ENCODE assay signal across 31 cellular contexts in genomic region chr18:26734760-26735159, GRCh38.
"Had no signal": no experiment of that assay in that cellular context is flagged by ENCODE, and none has a peak within 500 bp of the region (broad histone marks: within the 10 kb centered on the region; RNA-seq: fewer than 3 reads in every experiment).

No MANE protein-coding gene starts in this region.

- ATAC-seq: activated CD4-positive, CD25-positive, alpha-beta regulatory T cell treated with anti-CD3 and anti-CD28 coated beads, Interleukin-2, amount 50 U/mL, for 24 hours; activated CD8-positive, alpha-beta T cell treated with anti-CD3 and anti-CD28 coated beads for 36 hours; activated T-cell treated with anti-CD3 and anti-CD28 coated beads, Interleukin-2, amount 50 U/mL, for 4 hours; activated T-helper 17 cell treated with anti-CD3 and anti-CD28 coated beads, Interleukin-2, amount 50 U/mL, for 72 hours; body of pancreas; esophagus mucosa; gastroesophageal sphincter; T-cell had no signal

- H3K9me3 ChIP-seq: body of pancreas, colonic mucosa, gastroesophageal sphincter had no signal

- H3K27me3 Mint-ChIP-seq: activated CD8-positive, alpha-beta T cell treated with anti-CD3 and anti-CD28 coated beads for 36 hours; activated naive CD8-positive, alpha-beta T cell; activated T-helper 17 cell treated with anti-CD3 and anti-CD28 coated beads, Interleukin-2, amount 50 U/mL, for 72 hours; T-cell had no signal

- H3K4me1 ChIP-seq: body of pancreas, colonic mucosa, gastroesophageal sphincter had no signal

- H3K27me3 ChIP-seq: body of pancreas, cardiac muscle cell, colonic mucosa, gastroesophageal sphincter had no signal

- H3K4me3 ChIP-seq: body of pancreas, cardiac muscle cell, colonic mucosa, gastroesophageal sphincter had no signal

- H3K36me3 ChIP-seq: cardiac muscle cell, colonic mucosa, gastroesophageal sphincter, WERI-Rb-1 had no signal

- H3K4me3 Mint-ChIP-seq: activated B cell treated with CpG ODN at 0.5 μM for 24 hours; activated CD8-positive, alpha-beta T cell treated with anti-CD3 and anti-CD28 coated beads for 36 hours; activated naive CD8-positive, alpha-beta T cell; activated T-cell treated with anti-CD3 and anti-CD28 coated beads, Interleukin-2, amount 50 U/mL, for 4 hours; activated T-helper 17 cell treated with anti-CD3 and anti-CD28 coated beads, Interleukin-2, amount 50 U/mL, for 72 hours; endodermal cell; T-cell; T-helper 1 cell treated with Interleukin-12 subunit alpha and Interleukin-12 subunit beta and Interleukin-4 antibody, amounts not matched to agents 30 μg/mL and 1 μg/mL, for 36 hours had no signal

- H3K9me3 Mint-ChIP-seq: activated B cell treated with CpG ODN at 0.5 μM for 24 hours; activated CD8-positive, alpha-beta T cell treated with anti-CD3 and anti-CD28 coated beads for 36 hours; T-helper 1 cell treated with Interleukin-12 subunit alpha and Interleukin-12 subunit beta and Interleukin-4 antibody, amounts not matched to agents 30 μg/mL and 1 μg/mL, for 36 hours had no signal

- H3K27ac Mint-ChIP-seq: activated B cell treated with CpG ODN at 0.5 μM for 24 hours; activated CD8-positive, alpha-beta T cell treated with anti-CD3 and anti-CD28 coated beads for 36 hours; activated naive CD8-positive, alpha-beta T cell; activated T-helper 17 cell treated with anti-CD3 and anti-CD28 coated beads, Interleukin-2, amount 50 U/mL, for 72 hours; endodermal cell; T-cell; T-helper 1 cell treated with Interleukin-12 subunit alpha and Interleukin-12 subunit beta and Interleukin-4 antibody, amounts not matched to agents 30 μg/mL and 1 μg/mL, for 36 hours had no signal

- H3K36me3 Mint-ChIP-seq: activated naive CD8-positive, alpha-beta T cell; T-cell had no signal

- DNase-seq: activated B cell treated with CpG ODN at 0.5 μM for 24 hours; activated CD4-positive, alpha-beta T cell treated with anti-CD3 and anti-CD28 coated beads for 48 hours; activated CD4-positive, alpha-beta T cell treated with anti-CD3 and anti-CD28 coated beads, Interleukin-2, amount 50 U/mL, for 1 hour; activated CD4-positive, alpha-beta T cell treated with anti-CD3 and anti-CD28 coated beads, Interleukin-2, amount 50 U/mL, for 48 hours; activated CD8-positive, alpha-beta memory T cell treated with anti-CD3 and anti-CD28 coated beads for 24 hours; activated CD8-positive, alpha-beta T cell treated with anti-CD3 and anti-CD28 coated beads for 36 hours; activated effector memory CD4-positive, alpha-beta T cell treated with Interleukin-2 at 50 U/mL for 16 hours; activated gamma-delta T cell treated with Interleukin-2 at 50 U/mL for 16 hours; activated naive CD4-positive, alpha-beta T cell treated with anti-CD3 and anti-CD28 coated beads, Interleukin-2, amount 50 U/mL, for 16 hours; activated naive CD4-positive, alpha-beta T cell treated with Interleukin-2 at 50 U/mL for 16 hours; activated T-cell treated with anti-CD3 and anti-CD28 coated beads, Interleukin-2, amount 50 U/mL, for 4 hours; amygdala; aorta; body of pancreas; central memory CD4-positive, alpha-beta T cell; cerebellar nuclear complex; colonic mucosa; effector memory CD4-positive, alpha-beta T cell; endodermal cell; foreskin melanocyte; SW 1271; T-cell; T1000; WERI-Rb-1 had no signal

- H3K27ac ChIP-seq: body of pancreas, cardiac muscle cell, colonic mucosa, gastroesophageal sphincter, WERI-Rb-1 had no signal

- H3K4me1 Mint-ChIP-seq: activated B cell treated with CpG ODN at 0.5 μM for 24 hours; activated T-helper 17 cell treated with anti-CD3 and anti-CD28 coated beads, Interleukin-2, amount 50 U/mL, for 72 hours; endodermal cell; T-cell had no signal
